In the genomic region with DNA sequence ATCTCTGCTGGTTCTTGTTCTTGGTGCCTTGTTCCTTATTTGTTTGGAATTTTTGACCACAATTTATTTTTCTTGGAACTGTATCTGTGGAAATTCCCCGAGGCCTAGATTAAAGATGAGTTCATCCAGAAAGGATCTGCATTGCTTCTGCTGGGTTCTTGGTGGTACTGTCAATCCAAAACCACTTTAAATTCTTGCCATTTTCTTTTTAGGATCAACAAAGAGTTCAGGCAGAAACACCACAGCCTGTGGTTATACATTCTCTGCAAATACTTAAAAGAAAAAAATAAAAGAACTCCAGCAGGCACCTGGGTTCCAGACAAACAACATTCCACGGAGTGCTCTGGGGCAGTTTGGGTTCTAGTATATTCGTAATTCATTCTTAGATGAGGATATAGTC, we compare ENCODE assay signal across 15 cellular contexts. TPM values are rescaled to one million over a fixed set of nuclear protein-coding genes. Genes with fewer than 3 reads are reported as not detected.
DNase-seq lines count a peak whose midpoint lies in the region; TF ChIP-seq lines count a peak whose summit lies in the region.
"Had no signal": no experiment of that assay in that cellular context is flagged by ENCODE, and none has a peak within 500 bp of the region (broad histone marks: within the 10 kb centered on the region; RNA-seq: fewer than 3 reads in every experiment).

No MANE protein-coding gene starts in this region.

- H3K14ac ChIP-seq in mesenchymal stem cell (ENCODE audit: low read length in 2 of 2) = no peak overlapping the region

- no peak overlapping the region for H3K9ac ChIP-seq in mammary epithelial cell (ENCODE audit: insufficient read depth, low read length)
- peak overlapping the region; percentile 43 for H3K9ac ChIP-seq in mesenchymal stem cell (ENCODE audit: low read length)

- H3K4me2 ChIP-seq in mammary epithelial cell (ENCODE audit: insufficient read depth, low read depth, low read length) (no peak overlapping the region), mesenchymal stem cell (ENCODE audit: low read length, poor library complexity, severe bottlenecking) (no peak overlapping the region)

- peaks cover 12% of the 10 kb centered on the region for H3K4me1 Mint-ChIP-seq in MCF 10A (ENCODE audit: insufficient read depth, unreplicated experiment)

- BruUV-seq in MCF 10A (replicated peaks; lab: Mats Ljungman, UMichigan) (no TSS peak), mammary epithelial cell (replicated peaks; lab: Mats Ljungman, UMichigan) (no TSS peak)

- no peak overlapping the region for H2BK5ac ChIP-seq in mesenchymal stem cell (ENCODE audit: low read depth, low read length, poor library complexity, severe bottlenecking)

- no peaks in the 10 kb centered on the region for H4K20me1 ChIP-seq in mammary epithelial cell (ENCODE audit: insufficient read depth, low read length)

- no peak overlapping the region for H4K91ac ChIP-seq in mesenchymal stem cell (ENCODE audit: low read length)

- H3K27ac Mint-ChIP-seq in MCF 10A (ENCODE audit: low read depth, unreplicated experiment) = no peak overlapping the region
- H3K27ac Mint-ChIP-seq: nephron progenitor cell had no signal

- TF ChIP-seq CTCF in MCF 10A (IDR thresholded peaks at IDR 0.05; ENCODE audit: unreplicated experiment) (no peak), mammary epithelial cell (conservative IDR thresholded peaks at IDR 0.05 in 1 of 2, IDR thresholded peaks at IDR 0.05 in 1 of 2; ENCODE audit: extremely low read depth in 1 of 2, insufficient read depth in 1 of 2, low read depth in 1 of 2, low read length in 2 of 2) (no peak), dorsolateral prefrontal cortex (IDR thresholded peaks at IDR 0.05 in 54 of 56, conservative IDR thresholded peaks at IDR 0.05 in 2 of 56; ENCODE audit: low read depth in 1 of 56, partially characterized antibody in 56 of 56) (no peak)

- H3K79me2 ChIP-seq in mammary epithelial cell (ENCODE audit: insufficient read depth, low read length) = no peaks in the 10 kb centered on the region

- H3K9me3 ChIP-seq in mammary epithelial cell (replicated peaks; ENCODE audit: insufficient read depth, low read length) = no peaks in the 10 kb centered on the region
- no peaks in the 10 kb centered on the region for H3K9me3 ChIP-seq in mesenchymal stem cell (ENCODE audit: control insufficient read depth, low read length)
- H3K9me3 ChIP-seq: heart right ventricle, right lobe of liver had no signal

- CTCF ChIA-PET in MCF 10A (lab: Yijun Ruan, JAX) (no interaction called here), mammary epithelial cell (lab: Charles Lee; ENCODE audit: low non-redundant PET) (no interaction called here)

- H2AFZ ChIP-seq in mammary epithelial cell (ENCODE audit: low read depth, low read length) (no peak overlapping the region), mesenchymal stem cell (ENCODE audit: low read depth, low read length) (no peak overlapping the region)

- intact Hi-C loops in MCF 10A (cut with micrococcal nuclease) = no loop called here
- intact Hi-C loops in mammary epithelial cell (cut with micrococcal nuclease) = no loop called here
- intact Hi-C loops in dorsolateral prefrontal cortex (cut with DNase I) = no loop called here

- POLR2A ChIA-PET in MCF 10A (lab: Yijun Ruan, JAX) = no interaction called here

- in situ Hi-C loops in T47D (cut with HindIII; ENCODE audit: low pct_unique_long_range_greater_than_20kb, low sequenced_read_pairs) = no loop called here
- in situ Hi-C loops in mammary epithelial cell (cut with MboI; ENCODE audit: low sequenced_read_pairs in 2 of 2) = no loop called here

- WGBS in mammary epithelial cell (ENCODE audit: low coverage, missing lambda C conversion rate) = 0% methylated on average over 3 of the region's 3 CpGs
- WGBS in mesenchymal stem cell = 37% methylated on average over 3 of the region's 3 CpGs

- H3K27me3 Mint-ChIP-seq in MCF 10A (ENCODE audit: insufficient read depth, unreplicated experiment) = no peaks in the 10 kb centered on the region
- H3K27me3 Mint-ChIP-seq: T-cell had no signal

- H3K27ac ChIP-seq in mammary epithelial cell (ENCODE audit: insufficient read depth, low read depth, low read length) (no peak overlapping the region), mesenchymal stem cell (ENCODE audit: low read length, poor library complexity, severe bottlenecking) (peak overlapping the region; percentile 75), dorsolateral prefrontal cortex (no peak overlapping the region)
- H3K27ac ChIP-seq: heart right ventricle, right lobe of liver had no signal

- DNase-seq in T47D (ENCODE audit: low read depth in 1 of 2, low spot score in 1 of 2) = peak; percentile 23 to 34
- DNase-seq in MCF 10A (ENCODE audit: unreplicated experiment) = no peak
- DNase-seq in mammary epithelial cell = peak; percentile 48
- peak; percentile 84 for DNase-seq in mesenchymal stem cell
- DNase-seq in SW480 (ENCODE audit: low spot score) = no peak
- DNase-seq in activated naive CD4-positive, alpha-beta T cell treated with Interleukin-2 at 50 U/mL for 16 hours = no peak
- DNase-seq in germinal center (ENCODE audit: low spot score) = no peak
- no peak for DNase-seq in dorsolateral prefrontal cortex
- DNase-seq: 8988T; activated T-cell treated with anti-CD3 and anti-CD28 coated beads, Interleukin-2, amount 50 U/mL, for 1 hour; heart right ventricle; NCI-H446; nephron progenitor cell; right lobe of liver; T-cell had no signal

- no peak overlapping the region for H2BK120ac ChIP-seq in mesenchymal stem cell (ENCODE audit: low read depth, low read length)

- H3K36me3 ChIP-seq in mammary epithelial cell (ENCODE audit: insufficient read depth, low read length) (no peaks in the 10 kb centered on the region), mesenchymal stem cell (ENCODE audit: control insufficient read depth in 1 of 2, insufficient read depth in 2 of 2, low read depth in 1 of 2, low read length in 2 of 2) (no peaks in the 10 kb centered on the region)
- H3K36me3 ChIP-seq: heart right ventricle, right lobe of liver had no signal

- H2BK12ac ChIP-seq in mesenchymal stem cell (ENCODE audit: low read length in 2 of 2) = no peak overlapping the region

- no peak overlapping the region for H3K23ac ChIP-seq in mesenchymal stem cell (ENCODE audit: low read length in 2 of 2)

- H2BK15ac ChIP-seq in mesenchymal stem cell (ENCODE audit: low read depth, poor library complexity, severe bottlenecking) = no peak overlapping the region

- H3K36me3 Mint-ChIP-seq in MCF 10A (ENCODE audit: insufficient read depth, unreplicated experiment) = no peaks in the 10 kb centered on the region
- H3K36me3 Mint-ChIP-seq: T-cell had no signal

- H3K27me3 ChIP-seq in mammary epithelial cell (ENCODE audit: insufficient read depth, low read length) (no peaks in the 10 kb centered on the region), mesenchymal stem cell (ENCODE audit: control insufficient read depth in 1 of 2, insufficient read depth in 1 of 2, low read length in 2 of 2) (peaks cover 5 to 6% of the 10 kb centered on the region in 2 experiments), dorsolateral prefrontal cortex (no peaks in the 10 kb centered on the region)
- H3K27me3 ChIP-seq: heart right ventricle, right lobe of liver had no signal

- no peak overlapping the region for H3K18ac ChIP-seq in mesenchymal stem cell (ENCODE audit: low read depth in 1 of 2, low read length in 2 of 2)

- no peak overlapping the region for H3K4me3 Mint-ChIP-seq in MCF 10A (ENCODE audit: unreplicated experiment)
- H3K4me3 Mint-ChIP-seq: nephron progenitor cell, T-cell had no signal

- H3K4me1 ChIP-seq in mammary epithelial cell (ENCODE audit: insufficient read depth, low read length) (peaks cover 10% of the 10 kb centered on the region), mesenchymal stem cell (ENCODE audit: control insufficient read depth, insufficient read depth, low read depth, low read length) (peaks cover 3% of the 10 kb centered on the region)

- H2AK5ac ChIP-seq in mesenchymal stem cell (ENCODE audit: low read length, severe bottlenecking) = no peak overlapping the region

- no peaks in the 10 kb centered on the region for H3K9me3 Mint-ChIP-seq in MCF 10A (ENCODE audit: unreplicated experiment)
- H3K9me3 Mint-ChIP-seq: T-cell had no signal

- no peak overlapping the region for H4K8ac ChIP-seq in mesenchymal stem cell (ENCODE audit: low read length)

- no peak overlapping the region for H3K4ac ChIP-seq in mesenchymal stem cell (ENCODE audit: low read depth in 1 of 2, low read length in 2 of 2)

- H3K4me3 ChIP-seq in mammary epithelial cell (replicated peaks in 1 of 3; ENCODE audit: insufficient read depth in 1 of 3, low read depth in 2 of 3, low read length in 3 of 3) (no peak overlapping the region), mesenchymal stem cell (ENCODE audit: insufficient read depth in 1 of 2, low read depth in 1 of 2, low read length in 2 of 2) (no peak overlapping the region), dorsolateral prefrontal cortex (no peak overlapping the region)
- H3K4me3 ChIP-seq: heart right ventricle, right lobe of liver had no signal

- dilution Hi-C loops in mammary epithelial cell (cut with HindIII; ENCODE audit: low sequenced_read_pairs) = no loop called here

- H3K79me1 ChIP-seq in mesenchymal stem cell (replicated peaks; ENCODE audit: low read length, poor library complexity, severe bottlenecking) = no peaks in the 10 kb centered on the region

RNA-seq across cellular contexts. Expression of gene VAMP1, which starts 6.0 kb away (rescaled TPM):
- total RNA-seq in MCF 10A (2022) (2.5 and 2.9 TPM in 2 replicates), mammary epithelial cell (1 to 10 TPM; 2.1 to 5.0 TPM), dorsolateral prefrontal cortex (100 to 1,000 TPM in 118 of 120 experiments, 10 to 100 TPM in 2; 90.3 to 464 (median 220) TPM)
- polyA plus RNA-seq in mammary epithelial cell = 5.8 TPM
- polyA minus RNA-seq in mammary epithelial cell = 2.4 TPM
- 8.0 TPM for polyA plus RNA-seq in mesenchymal stem cell (2013, experiment 1 of 2)
- polyA plus RNA-seq in mesenchymal stem cell (2013, experiment 2 of 2) = 8.6 TPM

RNA-seq across cellular contexts. Expression of gene MRPL51, which starts 16.6 kb away (rescaled TPM):
- total RNA-seq in MCF 10A (2022) = 230 and 314 TPM in 2 replicates
- 100 to 1,000 TPM in 1 of 2 donors, 10 to 100 TPM in 1; 51.7 to 192 TPM for total RNA-seq in mammary epithelial cell
- 124 TPM for polyA plus RNA-seq in mammary epithelial cell
- polyA minus RNA-seq in mammary epithelial cell = 18.7 TPM
- polyA plus RNA-seq in mesenchymal stem cell (2013, experiment 1 of 2) = 573 TPM
- 577 TPM for polyA plus RNA-seq in mesenchymal stem cell (2013, experiment 2 of 2)
- total RNA-seq in dorsolateral prefrontal cortex = 100 to 1,000 TPM in 107 of 120 experiments, 10 to 100 TPM in 13; 81.0 to 147 (median 117) TPM

RNA-seq across cellular contexts. Expression of gene NCAPD2, which starts 17.4 kb away (rescaled TPM):
- 31.9 and 52.0 TPM in 2 replicates for total RNA-seq in MCF 10A (2022)
- total RNA-seq in mammary epithelial cell = 10 to 100 TPM; 17.8 to 53.7 TPM
- polyA plus RNA-seq in mammary epithelial cell = 60.4 TPM
- 156 TPM for polyA minus RNA-seq in mammary epithelial cell
- 11.7 TPM for polyA plus RNA-seq in mesenchymal stem cell (2013, experiment 1 of 2)
- 11.1 TPM for polyA plus RNA-seq in mesenchymal stem cell (2013, experiment 2 of 2)
- 10 to 100 TPM; 10.2 to 44.7 (median 21.8) TPM for total RNA-seq in dorsolateral prefrontal cortex

RNA-seq across cellular contexts. Expression of gene TAPBPL, which starts 24.7 kb away (rescaled TPM):
- total RNA-seq in MCF 10A (2022) (8.1 and 9.3 TPM in 2 replicates), mammary epithelial cell (1 to 10 TPM; 4.0 to 5.0 TPM), dorsolateral prefrontal cortex (10 to 100 TPM in 78 of 120 experiments, 1 to 10 TPM in 42; 4.2 to 19.6 (median 11.2) TPM)
- 7.3 TPM for polyA plus RNA-seq in mammary epithelial cell
- 52.6 TPM for polyA minus RNA-seq in mammary epithelial cell
- 10.9 TPM for polyA plus RNA-seq in mesenchymal stem cell (2013, experiment 1 of 2)
- polyA plus RNA-seq in mesenchymal stem cell (2013, experiment 2 of 2) = 10.7 TPM

RNA-seq across cellular contexts. Expression of gene CD27, which starts 31.7 kb away (rescaled TPM):
- total RNA-seq in MCF 10A (2022) (not detected in 2 replicates), mammary epithelial cell (not detected), dorsolateral prefrontal cortex (under 1 TPM in 10 of 120 experiments, not detected in 110; 0.39 to 0.79 (median 0.63) TPM)
- polyA plus RNA-seq in mammary epithelial cell = not detected
- polyA minus RNA-seq in mammary epithelial cell = not detected
- not detected for polyA plus RNA-seq in mesenchymal stem cell (2013, experiment 1 of 2)
- polyA plus RNA-seq in mesenchymal stem cell (2013, experiment 2 of 2) = not detected

Comparison
In these comparisons a context has a peak if more than half of its experiments do, and no peak if none do; other contexts are left out.
1. DNase-seq: peak in T47D (2 of 2), mammary epithelial cell (single experiment) and mesenchymal stem cell (single experiment); none in MCF 10A (single experiment), SW480 (single experiment), activated naive CD4-positive, alpha-beta T cell treated with Interleukin-2 at 50 U/mL for 16 hours (single experiment), germinal center (single experiment) and dorsolateral prefrontal cortex (0 of 10).
2. RNA of gene VAMP1, which starts 6.0 kb away (total RNA-seq): 90.3 to 464 TPM in dorsolateral prefrontal cortex; 2.1 to 5.0 TPM in mammary epithelial cell and 2.5 to 2.9 TPM in MCF 10A; every median in the first group is over 10 times any median in the second.